In genomic region chrX:7242613-7243012, GRCh38 we compare ENCODE assay signal across 13 cellular contexts.
DNase-seq lines count a peak whose midpoint lies in the region; ATAC-seq and TF ChIP-seq lines count a peak whose summit lies in the region.
"Had no signal": no experiment of that assay in that cellular context is flagged by ENCODE, and none has a peak within 500 bp of the region (broad histone marks: within the 10 kb centered on the region; RNA-seq: fewer than 3 reads in every experiment).

No MANE protein-coding gene starts in this region.

- no peak for TF ChIP-seq EP300 in stomach (IDR thresholded peaks at IDR 0.05)

- no peaks in the 10 kb centered on the region for H3K27me3 ChIP-seq in lower lobe of right lung (ENCODE audit: low read depth)
- no peaks in the 10 kb centered on the region for H3K27me3 ChIP-seq in stomach
- H3K27me3 ChIP-seq: BE2C, breast epithelium had no signal

- 88 to 100% (median 92%) methylated on average over 1 of the region's 1 CpG for WGBS in stomach, 5 donors

- TF ChIP-seq CTCF in lower lobe of right lung (IDR thresholded peaks at IDR 0.05) (no peak), stomach (IDR thresholded peaks at IDR 0.05) (no peak)

- H3K9me3 ChIP-seq in lower lobe of right lung: no peaks in the 10 kb centered on the region
- no peaks in the 10 kb centered on the region for H3K9me3 ChIP-seq in stomach
- H3K9me3 ChIP-seq: BE2C, breast epithelium had no signal

- H3K4me1 ChIP-seq in lower lobe of right lung (no peaks in the 10 kb centered on the region), stomach (no peaks in the 10 kb centered on the region)
- H3K4me1 ChIP-seq: BE2C, breast epithelium had no signal

- H3K4me3 ChIP-seq in lower lobe of right lung (no peak overlapping the region), stomach (no peak overlapping the region)
- H3K4me3 ChIP-seq: breast epithelium had no signal

- H3K36me3 ChIP-seq in lower lobe of right lung (no peaks in the 10 kb centered on the region), stomach (no peaks in the 10 kb centered on the region)
- H3K36me3 ChIP-seq: BE2C, breast epithelium had no signal

- TF ChIP-seq POLR2A in stomach (IDR thresholded peaks at IDR 0.05): no peak

- ATAC-seq in GM18498 (IDR thresholded peaks at IDR 0.05; ENCODE audit: unreplicated experiment) (peak; percentile 100), GM19372 (IDR thresholded peaks at IDR 0.05; ENCODE audit: low read depth, unreplicated experiment) (peak; percentile 94), HG02759 (IDR thresholded peaks at IDR 0.05; ENCODE audit: unreplicated experiment) (peak; percentile 94), HG03442 (IDR thresholded peaks at IDR 0.05; ENCODE audit: unreplicated experiment) (peak; percentile 98), lower lobe of right lung (no peak)
- ATAC-seq: activated T-cell treated with anti-CD3 and anti-CD28 coated beads, Interleukin-2, amount 50 U/mL, for 72 hours; right cardiac atrium had no signal

- H3K27ac ChIP-seq in lower lobe of right lung: no peak overlapping the region
- no peak overlapping the region for H3K27ac ChIP-seq in stomach
- H3K27ac ChIP-seq: breast epithelium had no signal

- intact Hi-C loops in lower lobe of right lung (cut with DNase I) (no loop called here), stomach (cut with DNase I; ENCODE audit: low total_unique reads) (no loop called here)

- DNase-seq in NCI-H226 (no peak), lower lobe of right lung (no peak), stomach (no peak)
- DNase-seq in activated CD4-positive, alpha-beta T cell treated with anti-CD3 and anti-CD28 coated beads for 48 hours: no peak
- DNase-seq: activated T-cell treated with anti-CD3 and anti-CD28 coated beads, Interleukin-2, amount 50 U/mL, for 72 hours; BE2C; NCI-H187; right cardiac atrium had no signal

Comparison
In these comparisons a context has a peak if more than half of its experiments do, and no peak if none do; other contexts are left out.
1. ATAC-seq: peak in GM18498 (single experiment), GM19372 (single experiment), HG02759 (single experiment) and HG03442 (single experiment); none in lower lobe of right lung (0 of 2).